Comparison of ENCODE assay signal across 8 cellular contexts in the genomic region with DNA sequence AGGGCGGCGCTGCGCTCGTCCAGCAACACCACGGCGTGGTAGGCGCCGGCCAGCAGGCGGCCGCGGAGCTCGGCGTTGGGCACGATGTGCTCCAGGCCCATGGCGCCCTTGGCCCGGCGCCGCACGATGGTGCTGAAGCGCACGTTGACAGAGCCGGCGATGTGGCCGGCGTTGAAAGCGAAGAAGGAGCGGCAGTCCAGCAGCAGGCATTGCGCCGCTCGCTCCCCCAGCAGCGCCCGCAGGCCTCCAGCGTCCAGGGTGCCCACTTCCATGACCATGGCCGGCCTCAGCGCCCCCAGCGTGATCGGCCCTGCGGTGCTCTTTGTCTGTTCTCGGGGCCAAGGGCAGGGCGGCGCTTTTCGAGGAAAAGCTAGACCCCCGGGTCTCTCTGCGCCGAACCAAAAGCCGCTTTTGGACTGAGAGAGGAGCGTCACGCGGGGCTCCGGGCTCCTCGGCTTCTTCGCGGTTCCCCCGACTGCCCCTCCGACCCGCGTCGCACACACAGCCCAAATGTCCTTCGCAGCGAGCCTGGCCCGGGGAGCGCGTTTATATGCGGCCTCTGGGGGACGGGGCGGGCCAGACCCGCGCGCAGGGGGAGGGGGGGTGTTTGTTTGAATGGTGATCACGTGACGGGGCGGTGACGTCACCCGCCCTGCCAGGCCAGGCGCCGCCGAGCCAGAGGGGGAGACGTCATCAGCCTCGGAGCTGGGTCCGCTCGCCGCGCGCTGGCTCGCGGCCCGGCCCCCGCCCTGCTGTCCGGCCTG. TPM values are rescaled to one million over a fixed set of nuclear protein-coding genes. Genes with fewer than 3 reads are reported as not detected.
A peak's percentile ranks its signal among the peaks of the same experiment; 100 is the strongest.
DNase-seq lines count a peak whose midpoint lies in the region; ATAC-seq and TF ChIP-seq lines count a peak whose summit lies in the region.

A gene with protein sequence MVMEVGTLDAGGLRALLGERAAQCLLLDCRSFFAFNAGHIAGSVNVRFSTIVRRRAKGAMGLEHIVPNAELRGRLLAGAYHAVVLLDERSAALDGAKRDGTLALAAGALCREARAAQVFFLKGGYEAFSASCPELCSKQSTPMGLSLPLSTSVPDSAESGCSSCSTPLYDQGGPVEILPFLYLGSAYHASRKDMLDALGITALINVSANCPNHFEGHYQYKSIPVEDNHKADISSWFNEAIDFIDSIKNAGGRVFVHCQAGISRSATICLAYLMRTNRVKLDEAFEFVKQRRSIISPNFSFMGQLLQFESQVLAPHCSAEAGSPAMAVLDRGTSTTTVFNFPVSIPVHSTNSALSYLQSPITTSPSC (minus strand): TSS at position 521 of the 764 bp plus-strand sequence. CDS start 243 bp downstream, at position 278.

- peak; percentile 72 to 75 for DNase-seq in AML-193 (lab: John Stamatoyannopoulos, UW)
- peak; percentile 85 to 98 for DNase-seq in NCI-H446 (lab: John Stamatoyannopoulos, UW)
- DNase-seq in activated CD4-positive, alpha-beta T cell treated with anti-CD3 and anti-CD28 coated beads for 24 hours (ENCODE audit: low read depth in 2 of 2) = peak; percentile 96
- DNase-seq in cerebellum (ENCODE audit: low spot score) = peak; percentile 99
- DNase-seq in kidney epithelial cell (ENCODE audit: low read depth) = no peak
- peak; percentile 99 for DNase-seq in stimulated activated CD4-positive, alpha-beta T cell treated with anti-CD3 and anti-CD28 coated beads, Interleukin-15, amount 100 ng/mL, for 24 hours

- peak; percentile 59 for ATAC-seq in GM19035 (IDR thresholded peaks at IDR 0.05; ENCODE audit: unreplicated experiment)
- ATAC-seq in HG03342 (IDR thresholded peaks at IDR 0.05; ENCODE audit: unreplicated experiment) = peak; percentile 40

- H3K4me3 ChIP-seq in kidney epithelial cell (ENCODE audit: low read depth, low read length) = peak within 1 kb of the TSS; percentile 90

- peaks cover 4% of the 10 kb centered on the region for H3K36me3 ChIP-seq in kidney epithelial cell (ENCODE audit: control insufficient read depth, insufficient read depth, low read length)

- H3K27me3 ChIP-seq in kidney epithelial cell (ENCODE audit: control insufficient read depth, insufficient read depth, low read length) = no peaks in the 10 kb centered on the region

- TF ChIP-seq CTCF in kidney epithelial cell (IDR thresholded peaks at IDR 0.05; ENCODE audit: insufficient read depth, low read length, poor library complexity, severe bottlenecking) = no peak

RNA-seq across cellular contexts. Expression of the gene that starts here (rescaled TPM):
- total RNA-seq in cerebellum = 36.9 TPM
- 227 and 286 TPM in 2 replicates for total RNA-seq in kidney epithelial cell
